8 cellular contexts compared by ENCODE assay signal in the genomic region with DNA sequence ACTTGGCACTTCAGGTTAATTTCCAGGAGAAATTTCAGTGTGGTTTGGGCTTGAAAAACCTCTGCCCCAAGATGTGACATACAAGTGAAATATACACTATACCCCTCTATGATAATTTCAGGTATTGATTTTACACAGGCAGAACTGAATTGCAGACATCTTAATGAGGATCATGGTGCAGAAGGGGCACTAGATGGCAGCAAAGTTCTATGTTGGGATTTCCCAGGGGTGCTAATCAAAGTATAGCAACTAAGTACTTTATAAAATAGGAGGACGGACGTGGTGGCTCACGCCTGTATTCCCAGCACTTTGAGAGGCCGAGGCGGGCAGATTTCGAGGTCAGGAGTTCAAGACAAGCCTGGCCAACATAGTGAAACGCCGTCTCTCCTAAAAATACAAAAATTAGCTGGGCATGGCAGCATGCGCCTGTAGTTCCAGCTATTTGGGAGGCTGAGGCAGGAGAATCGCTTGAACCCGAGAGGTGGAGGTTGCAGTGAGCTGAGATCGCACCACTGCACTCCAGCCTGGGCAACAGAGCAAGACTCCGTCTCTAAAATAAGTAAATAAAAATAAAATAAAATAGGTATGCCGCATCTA.
DNase-seq lines count a peak whose midpoint lies in the region; ATAC-seq lines count a peak whose summit lies in the region.
"Not testable (repeated sequence)": the region's sequence is repeated elsewhere in the genome, so short reads cannot be mapped to it uniquely, and the experiment has no call there.

No MANE protein-coding gene starts in this region.

- ATAC-seq in GM18502 (IDR thresholded peaks at IDR 0.05; ENCODE audit: poor library complexity, unreplicated experiment) (peak; percentile 95), HG02798 (IDR thresholded peaks at IDR 0.05; ENCODE audit: poor library complexity, unreplicated experiment) (peak; percentile 86)

- H3K36me3 Mint-ChIP-seq in activated naive CD4-positive, alpha-beta T cell treated with anti-CD3 and anti-CD28 coated beads, Interleukin-2, amount 10 ng/mL, durations not matched to agents 7 days and 5 days: not testable (repeated sequence)

- DNase-seq in 8988T (peak; percentile 40), NCI-H1417 (lab: John Stamatoyannopoulos, UW) (peak; percentile 44 to 89 (median 61)), SKM-1 treated with dmso at 0.1 percent for 144 hours (lab: John Stamatoyannopoulos, UW; ENCODE audit: unreplicated experiment) (peak; percentile 71), globus pallidus (ENCODE audit: low spot score) (peak; percentile 45), pons (ENCODE audit: low spot score) (peak; percentile 48)
- peak; percentile 81 for DNase-seq in activated naive CD4-positive, alpha-beta T cell treated with anti-CD3 and anti-CD28 coated beads, Interleukin-2, amount 10 ng/mL, durations not matched to agents 7 days and 5 days

- peaks cover 23% of the 10 kb centered on the region for H3K27me3 Mint-ChIP-seq in activated naive CD4-positive, alpha-beta T cell treated with anti-CD3 and anti-CD28 coated beads, Interleukin-2, amount 10 ng/mL, durations not matched to agents 7 days and 5 days

- H3K9me3 Mint-ChIP-seq in activated naive CD4-positive, alpha-beta T cell treated with anti-CD3 and anti-CD28 coated beads, Interleukin-2, amount 10 ng/mL, durations not matched to agents 7 days and 5 days: not testable (repeated sequence)

- not testable (repeated sequence) for H3K4me1 Mint-ChIP-seq in activated naive CD4-positive, alpha-beta T cell treated with anti-CD3 and anti-CD28 coated beads, Interleukin-2, amount 10 ng/mL, durations not matched to agents 7 days and 5 days

- not testable (repeated sequence) for H3K27ac Mint-ChIP-seq in activated naive CD4-positive, alpha-beta T cell treated with anti-CD3 and anti-CD28 coated beads, Interleukin-2, amount 10 ng/mL, durations not matched to agents 7 days and 5 days

- CTCF ChIA-PET in activated naive CD4-positive, alpha-beta T cell treated with anti-CD3 and anti-CD28 coated beads, Interleukin-2, amount 10 ng/mL, durations not matched to agents 7 days and 5 days (lab: Charles Lee): interaction anchor here (0.6 to 2.7 kb wide), 12 partner anchors 18 to 800 kb away, joined by 3 to 77 read pairs (median 3); no protein-coding TSS in a partner anchor

- H3K4me3 Mint-ChIP-seq in activated naive CD4-positive, alpha-beta T cell treated with anti-CD3 and anti-CD28 coated beads, Interleukin-2, amount 10 ng/mL, durations not matched to agents 7 days and 5 days: not testable (repeated sequence)

Comparison
In these comparisons a context has a peak if more than half of its experiments do, and no peak if none do; other contexts are left out.
1. Peak in every context shown above with its lines: DNase-seq and ATAC-seq.